ENCODE assay signal across 1 cellular context in the genomic region with DNA sequence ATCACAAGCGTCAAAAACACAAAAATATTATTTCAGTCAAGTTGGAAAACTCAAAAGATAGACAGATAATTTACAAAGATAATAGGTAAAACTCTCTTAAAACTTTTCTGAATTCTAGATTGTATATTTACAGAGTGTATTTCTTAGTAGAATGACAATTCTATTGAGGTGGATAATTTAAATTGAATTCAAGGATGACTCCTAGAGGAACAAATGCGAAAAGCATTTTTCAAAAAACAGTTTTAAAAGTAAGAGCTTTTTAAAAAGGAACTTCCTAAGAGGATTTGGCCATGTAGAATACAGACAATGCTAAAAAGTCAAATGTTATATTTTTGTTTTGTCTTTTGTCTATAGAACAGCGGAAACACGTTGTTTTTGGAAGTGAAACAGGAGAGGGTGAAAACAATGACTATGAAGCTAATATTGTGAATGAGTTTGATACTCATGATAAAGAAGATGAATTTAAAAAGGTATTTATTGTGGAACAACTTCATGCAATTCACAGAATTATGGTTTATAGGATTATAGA.
TF ChIP-seq lines count a peak whose summit lies in the region.

No MANE protein-coding gene starts in this region.

TF ChIP-seq in SK-N-SH, 30 proteins besides CTCF, POLR2A, EP300 and RAD21 (continued from another document):
- TF ChIP-seq, protein P1, sequence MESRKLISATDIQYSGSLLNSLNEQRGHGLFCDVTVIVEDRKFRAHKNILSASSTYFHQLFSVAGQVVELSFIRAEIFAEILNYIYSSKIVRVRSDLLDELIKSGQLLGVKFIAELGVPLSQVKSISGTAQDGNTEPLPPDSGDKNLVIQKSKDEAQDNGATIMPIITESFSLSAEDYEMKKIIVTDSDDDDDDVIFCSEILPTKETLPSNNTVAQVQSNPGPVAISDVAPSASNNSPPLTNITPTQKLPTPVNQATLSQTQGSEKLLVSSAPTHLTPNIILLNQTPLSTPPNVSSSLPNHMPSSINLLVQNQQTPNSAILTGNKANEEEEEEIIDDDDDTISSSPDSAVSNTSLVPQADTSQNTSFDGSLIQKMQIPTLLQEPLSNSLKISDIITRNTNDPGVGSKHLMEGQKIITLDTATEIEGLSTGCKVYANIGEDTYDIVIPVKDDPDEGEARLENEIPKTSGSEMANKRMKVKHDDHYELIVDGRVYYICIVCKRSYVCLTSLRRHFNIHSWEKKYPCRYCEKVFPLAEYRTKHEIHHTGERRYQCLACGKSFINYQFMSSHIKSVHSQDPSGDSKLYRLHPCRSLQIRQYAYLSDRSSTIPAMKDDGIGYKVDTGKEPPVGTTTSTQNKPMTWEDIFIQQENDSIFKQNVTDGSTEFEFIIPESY (IDR thresholded peaks at IDR 0.05; ENCODE audit: borderline replicate concordance, low read depth) = no peak
- TF ChIP-seq ELF1 (IDR thresholded peaks at IDR 0.05) = no peak
- TF ChIP-seq, protein P2, sequence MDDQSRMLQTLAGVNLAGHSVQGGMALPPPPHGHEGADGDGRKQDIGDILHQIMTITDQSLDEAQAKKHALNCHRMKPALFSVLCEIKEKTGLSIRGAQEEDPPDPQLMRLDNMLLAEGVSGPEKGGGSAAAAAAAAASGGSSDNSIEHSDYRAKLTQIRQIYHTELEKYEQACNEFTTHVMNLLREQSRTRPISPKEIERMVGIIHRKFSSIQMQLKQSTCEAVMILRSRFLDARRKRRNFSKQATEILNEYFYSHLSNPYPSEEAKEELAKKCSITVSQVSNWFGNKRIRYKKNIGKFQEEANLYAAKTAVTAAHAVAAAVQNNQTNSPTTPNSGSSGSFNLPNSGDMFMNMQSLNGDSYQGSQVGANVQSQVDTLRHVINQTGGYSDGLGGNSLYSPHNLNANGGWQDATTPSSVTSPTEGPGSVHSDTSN (IDR thresholded peaks at IDR 0.05) = no peak
